In genomic region chr1:181219938-181220337, GRCh38 we compare ENCODE assay signal across 22 cellular contexts.
DNase-seq lines count a peak whose midpoint lies in the region; ATAC-seq, FAIRE-seq and TF ChIP-seq lines count a peak whose summit lies in the region.
"Had no signal": no experiment of that assay in that cellular context is flagged by ENCODE, and none has a peak within 500 bp of the region (broad histone marks: within the 10 kb centered on the region; RNA-seq: fewer than 3 reads in every experiment).

No MANE protein-coding gene starts in this region.

- H3K4me3 ChIP-seq in breast epithelium (no peak overlapping the region), mammary epithelial cell (replicated peaks in 1 of 3; ENCODE audit: insufficient read depth in 1 of 3, low read depth in 2 of 3, low read length in 3 of 3) (no peak overlapping the region), pancreas (no peak overlapping the region)
- H3K4me3 ChIP-seq: SJCRH30 had no signal

- no peak for FAIRE-seq in pancreas (lab: Jason Lieb, UNC)
- FAIRE-seq: HepG2 had no signal

- no peaks in the 10 kb centered on the region for H3K36me3 Mint-ChIP-seq in MCF 10A (ENCODE audit: insufficient read depth, unreplicated experiment)
- H3K36me3 Mint-ChIP-seq in T-helper 17 cell (ENCODE audit: low read depth) = peaks cover 2% of the 10 kb centered on the region

- POLR2A ChIA-PET in MCF 10A (lab: Yijun Ruan, JAX) = no interaction called here

- no peak overlapping the region for H3K27ac Mint-ChIP-seq in MCF 10A (ENCODE audit: low read depth, unreplicated experiment)
- no peak overlapping the region for H3K27ac Mint-ChIP-seq in T-helper 17 cell
- H3K27ac Mint-ChIP-seq: CD4-positive, alpha-beta T cell had no signal

- H3K4me3 Mint-ChIP-seq in MCF 10A (ENCODE audit: unreplicated experiment) (no peak overlapping the region), T-helper 17 cell (no peak overlapping the region)
- H3K4me3 Mint-ChIP-seq: CD4-positive, alpha-beta T cell had no signal

- H3K4me1 ChIP-seq in breast epithelium = no peaks in the 10 kb centered on the region
- no peaks in the 10 kb centered on the region for H3K4me1 ChIP-seq in mammary epithelial cell (ENCODE audit: insufficient read depth, low read length)
- no peaks in the 10 kb centered on the region for H3K4me1 ChIP-seq in pancreas
- H3K4me1 ChIP-seq: BE2C, SJCRH30 had no signal

- no peaks in the 10 kb centered on the region for H4K20me1 ChIP-seq in mammary epithelial cell (ENCODE audit: insufficient read depth, low read length)

- H3K4me1 Mint-ChIP-seq in MCF 10A (ENCODE audit: insufficient read depth, unreplicated experiment) (no peaks in the 10 kb centered on the region), T-helper 17 cell (no peaks in the 10 kb centered on the region)

- no peak for TF ChIP-seq CTCF in MCF 10A (IDR thresholded peaks at IDR 0.05; ENCODE audit: unreplicated experiment)
- no peak for TF ChIP-seq CTCF in breast epithelium (IDR thresholded peaks at IDR 0.05)
- TF ChIP-seq CTCF in mammary epithelial cell (conservative IDR thresholded peaks at IDR 0.05 in 1 of 2, IDR thresholded peaks at IDR 0.05 in 1 of 2; ENCODE audit: extremely low read depth in 1 of 2, insufficient read depth in 1 of 2, low read depth in 1 of 2, low read length in 2 of 2) = no peak
- TF ChIP-seq CTCF in pancreas (IDR thresholded peaks at IDR 0.05) = no peak

- no TSS peak for BruUV-seq in MCF 10A (replicated peaks; lab: Mats Ljungman, UMichigan)
- BruUV-seq in mammary epithelial cell (replicated peaks; lab: Mats Ljungman, UMichigan) = no TSS peak

- H3K36me3 ChIP-seq in breast epithelium (no peaks in the 10 kb centered on the region), mammary epithelial cell (ENCODE audit: insufficient read depth, low read length) (no peaks in the 10 kb centered on the region), pancreas (no peaks in the 10 kb centered on the region)
- H3K36me3 ChIP-seq: BE2C, SJCRH30 had no signal

- intact Hi-C loops in MCF 10A (cut with micrococcal nuclease) = no loop called here
- intact Hi-C loops in breast epithelium (cut with DNase I; ENCODE audit: low total_unique reads) = no loop called here
- intact Hi-C loops in mammary epithelial cell (cut with micrococcal nuclease) = no loop called here
- intact Hi-C loops in pancreas (cut with DNase I) = no loop called here

- no peak overlapping the region for H3K4me2 ChIP-seq in mammary epithelial cell (ENCODE audit: insufficient read depth, low read depth, low read length)

- 72% methylated on average over 4 of the region's 4 CpGs for WGBS in mammary epithelial cell (ENCODE audit: low coverage, missing lambda C conversion rate)
- 81 to 88% methylated on average over 4 of the region's 4 CpGs for WGBS in pancreas, 2 donors

- H3K27me3 ChIP-seq in breast epithelium (no peaks in the 10 kb centered on the region), mammary epithelial cell (ENCODE audit: insufficient read depth, low read length) (no peaks in the 10 kb centered on the region), pancreas (no peaks in the 10 kb centered on the region)
- H3K27me3 ChIP-seq: SJCRH30 had no signal

- dilution Hi-C loops in mammary epithelial cell (cut with HindIII; ENCODE audit: low sequenced_read_pairs) = loop anchor here (25.0 kb wide), 1 partner anchor 192 kb away; no protein-coding TSS in a partner anchor

- TF ChIP-seq POLR2A in breast epithelium (IDR thresholded peaks at IDR 0.05) = no peak

- in situ Hi-C loops in mammary epithelial cell (cut with MboI; ENCODE audit: low sequenced_read_pairs in 2 of 2) = no loop called here

- H3K27me3 Mint-ChIP-seq in MCF 10A (ENCODE audit: insufficient read depth, unreplicated experiment) = no peaks in the 10 kb centered on the region
- H3K27me3 Mint-ChIP-seq in T-helper 17 cell = peaks cover 30% of the 10 kb centered on the region

- H2AFZ ChIP-seq in mammary epithelial cell (ENCODE audit: low read depth, low read length) = no peak overlapping the region

- DNase-seq in MCF 10A (ENCODE audit: unreplicated experiment) (peak; percentile 31), breast epithelium (ENCODE audit: low spot score in 2 of 2) (no peak), mammary epithelial cell (peak; percentile 13), fibroblast of peridontal ligament (ENCODE audit: extremely low read depth) (peak; percentile 1), pancreas (no peak), NCI-H2227 treated with DMSO at 0.1 percent for 48 hours (lab: John Stamatoyannopoulos, UW) (no peak), T-helper 17 cell (no peak), NCI-H2107 (lab: John Stamatoyannopoulos, UW) (no peak)
- DNase-seq: 8988T; BE2C; Calu3; CD4-positive, alpha-beta T cell; DMS79; GOT3; MM.1S; NCI-H1105; NCI-H1694 treated with DMSO at 0.1 percent for 48 hours; NCI-H526 treated with DMSO at 0.1 percent for 48 hours; NK-92 treated with Interleukin-12 subunit alpha and Interleukin-12 subunit beta, amount 100 ng/mL, for 24 hours; RPMI8226; SJCRH30 had no signal

- ATAC-seq in pancreas (no peak), T-helper 17 cell (no peak)
- ATAC-seq: HepG2 had no signal

- CTCF ChIA-PET in MCF 10A (lab: Yijun Ruan, JAX) (interaction anchor here (0.6 to 1.0 kb wide), 6 partner anchors 28 to 259 kb away, joined by 3 to 4 read pairs (median 3); no protein-coding TSS in a partner anchor), mammary epithelial cell (lab: Charles Lee; ENCODE audit: low non-redundant PET) (no interaction called here)

- H3K9me3 Mint-ChIP-seq in MCF 10A (ENCODE audit: unreplicated experiment) = peaks cover 17% of the 10 kb centered on the region

- no peak overlapping the region for H3K27ac ChIP-seq in breast epithelium
- no peak overlapping the region for H3K27ac ChIP-seq in mammary epithelial cell (ENCODE audit: insufficient read depth, low read depth, low read length)
- no peak overlapping the region for H3K27ac ChIP-seq in pancreas
- H3K27ac ChIP-seq: SJCRH30 had no signal

- no peak overlapping the region for H3K9ac ChIP-seq in mammary epithelial cell (ENCODE audit: insufficient read depth, low read length)

- H3K79me2 ChIP-seq in mammary epithelial cell (ENCODE audit: insufficient read depth, low read length) = no peaks in the 10 kb centered on the region

- no peaks in the 10 kb centered on the region for H3K9me3 ChIP-seq in breast epithelium
- H3K9me3 ChIP-seq in mammary epithelial cell (replicated peaks; ENCODE audit: insufficient read depth, low read length) = no peaks in the 10 kb centered on the region
- no peaks in the 10 kb centered on the region for H3K9me3 ChIP-seq in pancreas
- peaks cover 3% of the 10 kb centered on the region for H3K9me3 ChIP-seq in T-helper 17 cell (ENCODE audit: control insufficient read depth, low read length, poor library complexity, severe bottlenecking)
- H3K9me3 ChIP-seq: BE2C, SJCRH30 had no signal

Comparison
In these comparisons a context has a peak if more than half of its experiments do, and no peak if none do; other contexts are left out.
1. DNase-seq: peak in MCF 10A (single experiment), mammary epithelial cell (single experiment) and fibroblast of peridontal ligament (single experiment); none in breast epithelium (0 of 2), pancreas (0 of 6), NCI-H2227 treated with DMSO at 0.1 percent for 48 hours (single experiment), T-helper 17 cell (0 of 3) and NCI-H2107 (single experiment).